8 cellular contexts compared by ENCODE assay signal in genomic region chr2:96116879-96117533, GRCh38. TPM values are rescaled to one million over a fixed set of nuclear protein-coding genes. Genes with fewer than 3 reads are reported as not detected.
A peak's percentile ranks its signal among the peaks of the same experiment; 100 is the strongest.
DNase-seq lines count a peak whose midpoint lies in the region; TF ChIP-seq lines count a peak whose summit lies in the region.

No MANE protein-coding gene starts in this region.

- H3K4me1 ChIP-seq in HAP-1 = peaks cover 5% of the 10 kb centered on the region
- no peaks in the 10 kb centered on the region for H3K4me1 ChIP-seq in endodermal cell (ENCODE audit: control insufficient read depth, insufficient read depth, low read length)
- peaks cover 18 to 22% (median 20%) of the 10 kb centered on the region in 4 donors for H3K4me1 ChIP-seq in stomach

- whole genome bisulfite sequencing in endodermal cell (ENCODE audit: insufficient coverage in 1 of 2, insufficient read length in 1 of 2), 2 experiments = 0 to 4% methylated on average over 10 to 62 of the region's 62 CpGs
- 1 to 2% (median 1%) methylated on average over 34 to 62 of the region's 62 CpGs for WGBS in stomach, 5 donors

- H3K27me3 Mint-ChIP-seq in activated CD4-positive, alpha-beta memory T cell treated with anti-CD3 and anti-CD28 coated beads for 36 hours = peaks cover 41% of the 10 kb centered on the region
- peaks cover 75% of the 10 kb centered on the region for H3K27me3 Mint-ChIP-seq in endodermal cell (ENCODE audit: insufficient read depth)

- H3K9ac ChIP-seq in endodermal cell (ENCODE audit: extremely low read depth, low read length, poor library complexity, severe bottlenecking) = no peak overlapping the region

- H3K27me3 ChIP-seq in HAP-1 (ENCODE audit: low read depth) = peaks cover 7% of the 10 kb centered on the region
- H3K27me3 ChIP-seq in endodermal cell (ENCODE audit: control insufficient read depth, insufficient read depth, low read length, poor library complexity, severe bottlenecking) = peaks cover 55% of the 10 kb centered on the region
- peaks cover 5 to 76% (median 26%) of the 10 kb centered on the region in 3 donors for H3K27me3 ChIP-seq in stomach

- TF ChIP-seq POLR2A in NB4 (IDR thresholded peaks at IDR 0.05; ENCODE audit: extremely low read depth, insufficient read length) (no peak), stomach (IDR thresholded peaks at IDR 0.05) (no peak)

- intact Hi-C loops in activated CD4-positive, alpha-beta memory T cell treated with anti-CD3 and anti-CD28 coated beads for 36 hours (cut with micrococcal nuclease) = loop anchor here (5.0 kb wide), 1 partner anchor 125 kb away; the partner anchor contains the start of gene ANKRD36C
- intact Hi-C loops in stomach (cut with DNase I; ENCODE audit: low total_unique reads) = no loop called here

- CTCF ChIA-PET in activated CD4-positive, alpha-beta memory T cell treated with anti-CD3 and anti-CD28 coated beads for 36 hours (lab: Charles Lee) = interaction anchor here (0.6 to 6.0 kb wide), 39 partner anchors 9 to 741 kb away, joined by 3 to 68 read pairs (median 4); partner anchors contain the start of genes ANKRD36C, ANKRD39, ASTL and CIAO1

- TF ChIP-seq EP300 in stomach (IDR thresholded peaks at IDR 0.05) = no peak

- no peaks in the 10 kb centered on the region for H3K36me3 ChIP-seq in HAP-1 (replicated peaks)
- no peaks in the 10 kb centered on the region for H3K36me3 ChIP-seq in endodermal cell (ENCODE audit: control insufficient read depth, insufficient read depth, low read length)
- no peaks in the 10 kb centered on the region for H3K36me3 ChIP-seq in stomach

- H3K36me3 Mint-ChIP-seq in activated CD4-positive, alpha-beta memory T cell treated with anti-CD3 and anti-CD28 coated beads for 36 hours = no peaks in the 10 kb centered on the region
- H3K36me3 Mint-ChIP-seq in endodermal cell (ENCODE audit: low read depth) = no peaks in the 10 kb centered on the region

- in situ Hi-C loops in HAP-1 (cut with MboI; ENCODE audit: low sequenced_read_pairs) = loop anchor here (25.0 kb wide), 1 partner anchor 105 kb away; no protein-coding TSS in a partner anchor

- H3K27ac Mint-ChIP-seq in activated CD4-positive, alpha-beta memory T cell treated with anti-CD3 and anti-CD28 coated beads for 36 hours = no peak overlapping the region
- H3K27ac Mint-ChIP-seq in endodermal cell = no peak overlapping the region

- TF ChIP-seq CTCF in NB4 (IDR thresholded peaks at IDR 0.05; ENCODE audit: low read depth, low read length) (peak; percentile 31), endodermal cell (conservative IDR thresholded peaks at IDR 0.05) (peak; percentile 97), stomach (IDR thresholded peaks at IDR 0.05) (peak in 5 of 7 experiments; percentile 14 to 93 (median 69))

- H3K4me3 Mint-ChIP-seq in activated CD4-positive, alpha-beta memory T cell treated with anti-CD3 and anti-CD28 coated beads for 36 hours = peak overlapping the region; percentile 39
- H3K4me3 Mint-ChIP-seq in endodermal cell = peak overlapping the region; percentile 29

- H3K4me3 ChIP-seq in HAP-1 (peak overlapping the region; percentile 33), NB4 (ENCODE audit: low read depth, low read length) (no peak overlapping the region), endodermal cell (ENCODE audit: low read length) (peak overlapping the region; percentile 66), stomach (peak overlapping the region; percentile 60 to 80 (median 72))

- peaks cover 13% of the 10 kb centered on the region for H3K4me1 Mint-ChIP-seq in activated CD4-positive, alpha-beta memory T cell treated with anti-CD3 and anti-CD28 coated beads for 36 hours (ENCODE audit: low read depth)
- H3K4me1 Mint-ChIP-seq in endodermal cell = no peaks in the 10 kb centered on the region

- DNase-seq in NCI-H1092 treated with DMSO at 0.1 percent for 48 hours (lab: John Stamatoyannopoulos, UW) = peak; percentile 5
- no peak for DNase-seq in NCI-H1092 (lab: John Stamatoyannopoulos, UW)
- peak; percentile 60 to 76 for DNase-seq in HAP-1 (ENCODE audit: low spot score in 2 of 2)
- peak; percentile 49 for DNase-seq in NB4 (ENCODE audit: low read depth)
- peak; percentile 69 for DNase-seq in activated CD4-positive, alpha-beta memory T cell treated with anti-CD3 and anti-CD28 coated beads for 36 hours
- DNase-seq in endodermal cell = peak; percentile 87
- DNase-seq in mucosa of gallbladder (ENCODE audit: low spot score) = peak; percentile 30
- peak; percentile 65 for DNase-seq in stomach

- no peaks in the 10 kb centered on the region for H3K9me3 Mint-ChIP-seq in activated CD4-positive, alpha-beta memory T cell treated with anti-CD3 and anti-CD28 coated beads for 36 hours
- H3K9me3 Mint-ChIP-seq in endodermal cell = peaks cover 3% of the 10 kb centered on the region

- POLR2A ChIA-PET in activated CD4-positive, alpha-beta memory T cell treated with anti-CD3 and anti-CD28 coated beads for 36 hours (lab: Charles Lee) = interaction anchor here (1.0 to 2.2 kb wide), 3 partner anchors 14 to 57 kb away, joined by 3 to 6 read pairs (median 4); no protein-coding TSS in a partner anchor

- H3K27ac ChIP-seq in endodermal cell (ENCODE audit: low read depth, low read length) (no peak overlapping the region), stomach (peak overlapping the region; percentile 2 to 80 (median 63))

- no peaks in the 10 kb centered on the region for H3K9me3 ChIP-seq in HAP-1
- H3K9me3 ChIP-seq in endodermal cell (ENCODE audit: control insufficient read depth, low read length) = no peaks in the 10 kb centered on the region
- no peaks in the 10 kb centered on the region for H3K9me3 ChIP-seq in stomach

RNA-seq across cellular contexts. Expression of gene ADRA2B, which starts 0.6 kb away (rescaled TPM):
- under 1 TPM; 0.21 to 0.36 TPM for total RNA-seq in activated CD4-positive, alpha-beta memory T cell treated with anti-CD3 and anti-CD28 coated beads for 36 hours
- 1 to 10 TPM; 2.4 to 3.8 TPM for total RNA-seq in endodermal cell
- polyA plus RNA-seq in endodermal cell (2013, experiment 1 of 2) = 0.96 TPM
- polyA plus RNA-seq in endodermal cell (2013, experiment 2 of 2) = 1.1 TPM
- 0.95 TPM for total RNA-seq in mucosa of gallbladder
- 1 to 10 TPM in 2 of 5 donors, under 1 TPM in 1, not detected in 2; 0.43 to 2.9 (median 2.0) TPM for total RNA-seq in stomach
- polyA plus RNA-seq in stomach = under 1 TPM; 0.15 to 0.45 (median 0.19) TPM

RNA-seq across cellular contexts. Expression of gene ASTL, which starts 21.3 kb away (rescaled TPM):
- 1 to 10 TPM; 1.8 to 2.4 TPM for total RNA-seq in activated CD4-positive, alpha-beta memory T cell treated with anti-CD3 and anti-CD28 coated beads for 36 hours
- total RNA-seq in endodermal cell = not detected
- polyA plus RNA-seq in endodermal cell (2013, experiment 1 of 2) = 0.18 TPM
- polyA plus RNA-seq in endodermal cell (2013, experiment 2 of 2) = not detected
- total RNA-seq in mucosa of gallbladder = not detected
- not detected for total RNA-seq in stomach
- under 1 TPM in 1 of 3 donors, not detected in 2; 0.08 TPM for polyA plus RNA-seq in stomach

RNA-seq across cellular contexts. Expression of gene DUSP2, which starts 28.2 kb away (rescaled TPM):
- 100 to 1,000 TPM; 522 to 539 TPM for total RNA-seq in activated CD4-positive, alpha-beta memory T cell treated with anti-CD3 and anti-CD28 coated beads for 36 hours
- total RNA-seq in endodermal cell (1 to 10 TPM; 1.6 to 2.2 TPM), mucosa of gallbladder (11.3 TPM), stomach (1 to 10 TPM; 4.0 to 9.4 (median 8.1) TPM)
- polyA plus RNA-seq in endodermal cell (2013, experiment 1 of 2) = 0.82 TPM
- polyA plus RNA-seq in endodermal cell (2013, experiment 2 of 2) = 0.66 TPM
- 1 to 10 TPM; 3.6 to 6.1 (median 4.7) TPM for polyA plus RNA-seq in stomach

Comparison
In these comparisons a context has a peak if more than half of its experiments do, and no peak if none do; other contexts are left out.
1. CTCF ChIP-seq: peak in every context shown above with its lines; median percentile 97 in endodermal cell; 69 in stomach; 31 in NB4.
2. RNA of gene DUSP2, which starts 28.2 kb away (total RNA-seq): 522 to 539 TPM in activated CD4-positive, alpha-beta memory T cell treated with anti-CD3 and anti-CD28 coated beads for 36 hours; 11.3 TPM in mucosa of gallbladder (single experiment), 4.0 to 9.4 TPM in stomach and 1.6 to 2.2 TPM in endodermal cell; every median in the first group is over 10 times any median in the second.